In the genomic region with DNA sequence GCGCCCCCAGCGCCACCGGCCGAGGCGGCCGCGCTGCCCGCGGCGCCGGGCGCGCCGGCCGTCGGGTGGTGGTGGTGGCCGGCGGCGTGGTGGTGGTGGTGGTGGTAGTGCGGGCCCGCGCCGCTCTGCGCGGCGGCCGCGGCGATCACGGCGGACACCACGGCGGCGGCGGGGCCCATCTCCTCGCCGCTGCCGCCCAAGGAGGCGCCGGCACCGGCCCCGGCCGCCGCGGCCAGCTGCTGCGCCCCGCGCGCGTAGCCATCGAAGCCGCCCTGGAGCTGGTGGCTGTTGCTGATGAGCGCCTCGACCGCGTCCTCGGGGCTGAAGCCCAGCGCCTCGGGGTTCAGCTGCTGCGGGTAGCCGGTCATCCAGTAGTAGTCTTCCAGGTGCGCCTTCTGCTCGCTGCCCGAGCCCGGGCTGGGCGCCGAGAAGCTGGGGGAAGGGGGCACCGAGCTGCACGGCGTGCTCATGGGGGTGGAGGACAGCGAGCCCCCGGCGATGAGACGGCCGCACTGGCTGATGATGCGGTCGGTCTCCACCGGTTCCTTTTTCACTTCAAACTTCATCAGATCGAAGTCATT, we compare ENCODE assay signal across 8 cellular contexts. TPM values are rescaled to one million over a fixed set of nuclear protein-coding genes. Genes with fewer than 3 reads are reported as not detected.
DNase-seq lines count a peak whose midpoint lies in the region; ATAC-seq and TF ChIP-seq lines count a peak whose summit lies in the region.

No MANE protein-coding gene starts in this region.

- peaks cover 2% of the 10 kb centered on the region for H3K36me3 ChIP-seq in NT2/D1 (ENCODE audit: insufficient read depth, insufficient read length, low read length)
- no peaks in the 10 kb centered on the region for H3K36me3 ChIP-seq in left lung
- H3K36me3 ChIP-seq in subcutaneous abdominal adipose tissue (ENCODE audit: control insufficient read depth in 5 of 5, insufficient read depth in 5 of 5, low read length in 5 of 5), result no peaks in the 10 kb centered on the region
- no peaks in the 10 kb centered on the region for H3K36me3 ChIP-seq in OCI-LY7 (ENCODE audit: insufficient read depth, low read length)

- H3K36me3 Mint-ChIP-seq in CD14-positive monocyte, result peaks cover 4 to 15% of the 10 kb centered on the region in 2 donors

- no peak overlapping the region for H3K4me2 ChIP-seq in OCI-LY7 (ENCODE audit: low read length)

- intact Hi-C loops in CD14-positive monocyte (cut with micrococcal nuclease) (loop anchor here in 1 of 2 donors (10.0 kb wide), 1 partner anchor 205 kb away; no protein-coding TSS in a partner anchor), left lung (cut with DNase I) (no loop called here), OCI-LY7 (cut with micrococcal nuclease; ENCODE audit: unreplicated experiment) (no loop called here)

- H3K9ac ChIP-seq in NT2/D1 (ENCODE audit: insufficient read length, low read depth) (peak overlapping the region; percentile 94), subcutaneous abdominal adipose tissue (ENCODE audit: low read length in 5 of 5) (peak overlapping the region in 3 of 5 donors; percentile 45 to 82 (median 76))

- TF ChIP-seq CTCF in CD14-positive monocyte (IDR thresholded peaks at IDR 0.05) (no peak), left lung (IDR thresholded peaks at IDR 0.05) (no peak), OCI-LY7 (conservative IDR thresholded peaks at IDR 0.05; ENCODE audit: low read length) (no peak)

- no peaks in the 10 kb centered on the region for H4K20me1 ChIP-seq in OCI-LY7 (ENCODE audit: insufficient read depth, low read length)

- H2AFZ ChIP-seq in OCI-LY7 (ENCODE audit: low read length), result no peak overlapping the region

- H3K4me3 Mint-ChIP-seq in CD14-positive monocyte, result peak overlapping the region; percentile 87 to 95

- H3K27ac ChIP-seq in caudate nucleus (ENCODE audit: low read depth, low read length) (peak overlapping the region; percentile 90), left lung (peak overlapping the region; percentile 87 to 95), subcutaneous abdominal adipose tissue (ENCODE audit: low read depth, low read length) (peak overlapping the region; percentile 77), OCI-LY7 (ENCODE audit: low read depth, low read length, poor library complexity, severe bottlenecking) (no peak overlapping the region)

- H3K4me3 ChIP-seq in NT2/D1 (ENCODE audit: insufficient read length, low read depth), result peak overlapping the region; percentile 75
- peak overlapping the region; percentile 59 to 63 for H3K4me3 ChIP-seq in left lung
- H3K4me3 ChIP-seq in subcutaneous abdominal adipose tissue (ENCODE audit: low read depth in 1 of 5, low read length in 5 of 5), result peak overlapping the region; percentile 64 to 98 (median 91)
- no peak overlapping the region for H3K4me3 ChIP-seq in OCI-LY7 (ENCODE audit: low read depth, low read length, poor library complexity, severe bottlenecking)

- no peaks in the 10 kb centered on the region for H3K79me2 ChIP-seq in OCI-LY7 (ENCODE audit: insufficient read depth, low read depth, low read length)

- H3K9me2 ChIP-seq in OCI-LY7 (ENCODE audit: insufficient read depth, low read length), result no peaks in the 10 kb centered on the region

- H3K9me3 ChIP-seq in NT2/D1 (ENCODE audit: insufficient read depth, low read length) (no peaks in the 10 kb centered on the region), left lung (no peaks in the 10 kb centered on the region), subcutaneous abdominal adipose tissue (ENCODE audit: control insufficient read depth in 5 of 5, low read length in 5 of 5) (no peaks in the 10 kb centered on the region), OCI-LY7 (ENCODE audit: low read length) (no peaks in the 10 kb centered on the region)

- no peaks in the 10 kb centered on the region for H3K27me3 ChIP-seq in NT2/D1 (ENCODE audit: insufficient read depth, insufficient read length)
- H3K27me3 ChIP-seq in left lung, result peaks cover 0 to 42% of the 10 kb centered on the region in 2 donors
- H3K27me3 ChIP-seq in subcutaneous abdominal adipose tissue (ENCODE audit: control insufficient read depth in 5 of 5, insufficient read depth in 4 of 5, low read length in 5 of 5), result no peaks in the 10 kb centered on the region

- no peak for ATAC-seq in left lung

- CTCF ChIA-PET in OCI-LY7 (lab: Charles Lee; ENCODE audit: unreplicated experiment), result no interaction called here

- H3K9me3 Mint-ChIP-seq in CD14-positive monocyte, result peaks cover 0 to 13% (median 2%) of the 10 kb centered on the region in 7 donors

- peaks cover 51 to 64% (median 59%) of the 10 kb centered on the region in 3 donors for H3K27me3 Mint-ChIP-seq in CD14-positive monocyte (ENCODE audit: low read depth in 3 of 3)

- POLR2A ChIA-PET in OCI-LY7 (lab: Charles Lee), result no interaction called here

- BruUV-seq in OCI-LY7 (replicated peaks; lab: Mats Ljungman, UMichigan), result no TSS peak

- peaks cover 33% of the 10 kb centered on the region for H3K4me1 Mint-ChIP-seq in CD14-positive monocyte

- DNase-seq in CD14-positive monocyte (ENCODE audit: low spot score) (no peak), NT2/D1 (ENCODE audit: low read depth, low spot score) (no peak), caudate nucleus (lab: John Stamatoyannopoulos, UW) (peak in 10 of 61 donors; percentile 28 to 71 (median 54)), left lung (peak in 1 of 2 donors; percentile 82), RPMI8226 (no peak), NCI-H446 treated with DMSO at 0.1 percent for 48 hours (lab: John Stamatoyannopoulos, UW) (no peak), OCI-LY7 (ENCODE audit: low spot score) (no peak)

- H3K27ac Mint-ChIP-seq in CD14-positive monocyte, result peak overlapping the region in 4 of 7 donors; percentile 40 to 74 (median 60)

- no peaks in the 10 kb centered on the region for H3K4me1 ChIP-seq in NT2/D1 (ENCODE audit: insufficient read depth, insufficient read length)
- peaks cover 0 to 28% of the 10 kb centered on the region in 2 donors for H3K4me1 ChIP-seq in left lung
- H3K4me1 ChIP-seq in subcutaneous abdominal adipose tissue (ENCODE audit: control insufficient read depth in 5 of 5, insufficient read depth in 5 of 5, low read length in 5 of 5), result peaks cover 2 to 65% (median 32%) of the 10 kb centered on the region in 5 donors
- peaks cover 7% of the 10 kb centered on the region for H3K4me1 ChIP-seq in OCI-LY7 (ENCODE audit: insufficient read depth, low read length, poor library complexity, severe bottlenecking)

RNA-seq across cellular contexts. Expression of a gene that starts 1.2 kb away (rescaled TPM):
- polyA plus RNA-seq in CD14-positive monocyte, result under 1 TPM in 1 of 2 donors, not detected in 1; 0.03 TPM
- 10 to 100 TPM; 52.2 to 60.8 TPM for total RNA-seq in left lung
- not detected in 2 replicates for total RNA-seq in OCI-LY7 (2014; rRNA removed; shearing (Covaris generic))
- not detected in 2 replicates for total RNA-seq in OCI-LY7 (2022)

Comparison
In these comparisons a context has a peak if more than half of its experiments do, and no peak if none do; other contexts are left out.
1. RNA of a gene that starts 1.2 kb away (total RNA-seq): 52.2 to 60.8 TPM in left lung; not detected in OCI-LY7; every median in the first group is over 10 times any median in the second.